Comparison of ENCODE assay signal across 8 cellular contexts in the genomic region with DNA sequence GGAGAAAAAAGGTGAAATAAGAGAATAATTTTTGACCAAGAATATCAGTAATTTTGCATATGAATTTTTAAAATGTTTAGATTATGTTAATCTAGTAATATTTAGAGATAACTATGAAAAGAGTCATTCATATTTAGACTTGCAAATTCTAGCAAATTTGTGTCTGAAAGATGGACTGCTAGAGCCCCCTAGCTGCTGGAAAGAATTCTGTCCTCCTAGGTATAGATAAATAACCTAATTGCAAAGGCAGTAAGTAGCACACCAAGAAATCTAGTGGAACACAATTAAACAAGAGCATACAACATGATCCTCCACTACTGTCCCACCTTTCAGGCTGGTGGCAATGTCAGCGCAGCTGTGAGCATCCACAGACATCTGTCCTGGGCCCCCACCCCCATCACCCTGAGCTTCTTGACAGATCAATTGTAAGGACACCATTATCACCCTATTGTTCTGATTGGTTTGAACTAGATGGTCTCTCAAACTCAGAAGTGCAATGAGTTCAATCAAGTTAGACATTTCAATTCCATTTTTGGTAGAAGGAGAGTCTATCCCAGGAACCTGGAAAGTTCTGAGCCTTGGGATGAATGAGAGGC. TPM values are rescaled to one million over a fixed set of nuclear protein-coding genes. Genes with fewer than 3 reads are reported as not detected.
DNase-seq lines count a peak whose midpoint lies in the region; ATAC-seq and TF ChIP-seq lines count a peak whose summit lies in the region.

No MANE protein-coding gene starts in this region.

- H3K4me1 ChIP-seq in SJSA1 (replicated peaks) = peaks cover 7% of the 10 kb centered on the region; the same call in 1 of the 2 replicates
- H3K4me1 ChIP-seq in parathyroid adenoma = no peaks in the 10 kb centered on the region

- H3K36me3 ChIP-seq in SJSA1 (no peaks in the 10 kb centered on the region), parathyroid adenoma (ENCODE audit: control insufficient read depth, insufficient read depth, low read length) (no peaks in the 10 kb centered on the region)

- no peaks in the 10 kb centered on the region for H3K79me2 ChIP-seq in parathyroid adenoma

- H2AFZ ChIP-seq in parathyroid adenoma = no peak overlapping the region

- ATAC-seq in HG03442 (IDR thresholded peaks at IDR 0.05; ENCODE audit: unreplicated experiment) = peak; percentile 64
- no peak for ATAC-seq in HG03025 (IDR thresholded peaks at IDR 0.05; ENCODE audit: low FRiP score, unreplicated experiment)

- TF ChIP-seq CTCF in parathyroid adenoma (IDR thresholded peaks at IDR 0.05) = peak; percentile 64

- H3K9me3 ChIP-seq in SJSA1 (replicated peaks) (no peaks in the 10 kb centered on the region), parathyroid adenoma (ENCODE audit: control insufficient read depth, low read length) (no peaks in the 10 kb centered on the region)

- H3K4me2 ChIP-seq in parathyroid adenoma (ENCODE audit: low read length) = no peak overlapping the region

- H3K9ac ChIP-seq in parathyroid adenoma = no peak overlapping the region

- DNase-seq in EL = peak; percentile 67
- peak; percentile 44 to 49 for DNase-seq in SJSA1 (ENCODE audit: low read depth in 1 of 2, low spot score in 2 of 2)
- peak; percentile 27 for DNase-seq in fibroblast of gingiva (ENCODE audit: low read depth)
- DNase-seq in occipital lobe (lab: John Stamatoyannopoulos, UW) = no peak
- DNase-seq in NCI-H2107 (lab: John Stamatoyannopoulos, UW) = no peak

- no peak overlapping the region for H3K27ac ChIP-seq in SJSA1
- no peak overlapping the region for H3K27ac ChIP-seq in parathyroid adenoma

- H3K27me3 ChIP-seq in SJSA1 (replicated peaks) (no peaks in the 10 kb centered on the region), parathyroid adenoma (ENCODE audit: control insufficient read depth, insufficient read depth, low read length) (no peaks in the 10 kb centered on the region)

- no peak overlapping the region for H3K4me3 ChIP-seq in SJSA1
- H3K4me3 ChIP-seq in parathyroid adenoma (ENCODE audit: low read depth, low read length) = no peak overlapping the region

RNA-seq across cellular contexts. Expression of a gene that starts 15.0 kb away (rescaled TPM):
- total RNA-seq in SJSA1 (2014; rRNA removed; shearing (Covaris generic)) = 17.0 and 46.3 TPM in 2 replicates
- 4.7 TPM for total RNA-seq in occipital lobe

RNA-seq across cellular contexts. Expression of a gene that starts 36.2 kb away (rescaled TPM):
- total RNA-seq in SJSA1 (2014; rRNA removed; shearing (Covaris generic)) = not detected in 2 replicates
- total RNA-seq in occipital lobe = not detected

Comparison
In these comparisons a context has a peak if more than half of its experiments do, and no peak if none do; other contexts are left out.
1. DNase-seq: peak in EL (single experiment), SJSA1 (2 of 2) and fibroblast of gingiva (single experiment); none in occipital lobe (single experiment) and NCI-H2107 (single experiment).